ENCODE assay signal across 9 cellular contexts in genomic region chr15:63970723-63971426, GRCh38.
DNase-seq lines count a peak whose midpoint lies in the region; ATAC-seq and TF ChIP-seq lines count a peak whose summit lies in the region.
"Had no signal": no experiment of that assay in that cellular context is flagged by ENCODE, and none has a peak within 500 bp of the region (broad histone marks: within the 10 kb centered on the region; RNA-seq: fewer than 3 reads in every experiment).

No MANE protein-coding gene starts in this region.

- CTCF ChIA-PET in mammary epithelial cell (lab: Charles Lee; ENCODE audit: low non-redundant PET): interaction anchor here (0.6 kb wide), 1 partner anchor 70 kb away, joined by 3 read pairs; no protein-coding TSS in a partner anchor

- peak overlapping the region; percentile 45 to 77 for H3K27ac ChIP-seq in breast epithelium
- no peak overlapping the region for H3K27ac ChIP-seq in mammary epithelial cell (ENCODE audit: insufficient read depth, low read depth, low read length)
- peak overlapping the region in 5 of 8 donors; percentile 45 to 77 (median 59) for H3K27ac ChIP-seq in spleen

- H3K9me3 ChIP-seq in breast epithelium (no peaks in the 10 kb centered on the region), mammary epithelial cell (replicated peaks; ENCODE audit: insufficient read depth, low read length) (no peaks in the 10 kb centered on the region), spleen (no peaks in the 10 kb centered on the region)

- H2AFZ ChIP-seq in mammary epithelial cell (ENCODE audit: low read depth, low read length): no peak overlapping the region

- peak; percentile 72 for ATAC-seq in HG02970 (IDR thresholded peaks at IDR 0.05; ENCODE audit: low FRiP score, unreplicated experiment)

- H4K20me1 ChIP-seq in mammary epithelial cell (ENCODE audit: insufficient read depth, low read length): no peaks in the 10 kb centered on the region

- H3K36me3 ChIP-seq in breast epithelium: no peaks in the 10 kb centered on the region
- H3K36me3 ChIP-seq in mammary epithelial cell (ENCODE audit: insufficient read depth, low read length): no peaks in the 10 kb centered on the region
- peaks cover 0 to 35% (median 2%) of the 10 kb centered on the region in 6 donors for H3K36me3 ChIP-seq in spleen

- in situ Hi-C loops in mammary epithelial cell (cut with MboI; ENCODE audit: low sequenced_read_pairs in 2 of 2): no loop called here

- H3K9ac ChIP-seq in mammary epithelial cell (ENCODE audit: insufficient read depth, low read length): no peak overlapping the region

- no TSS peak for BruUV-seq in mammary epithelial cell (replicated peaks; lab: Mats Ljungman, UMichigan)

- dilution Hi-C loops in mammary epithelial cell (cut with HindIII; ENCODE audit: low sequenced_read_pairs): loop anchor here (5.0 kb wide), 1 partner anchor 41 kb away; no protein-coding TSS in a partner anchor

- H3K27me3 ChIP-seq in breast epithelium: no peaks in the 10 kb centered on the region
- no peaks in the 10 kb centered on the region for H3K27me3 ChIP-seq in mammary epithelial cell (ENCODE audit: insufficient read depth, low read length)
- H3K27me3 ChIP-seq in spleen (replicated peaks in 1 of 7): no peaks in the 10 kb centered on the region

- no peak for TF ChIP-seq POLR2A in breast epithelium (IDR thresholded peaks at IDR 0.05)
- no peak for TF ChIP-seq POLR2A in spleen (IDR thresholded peaks at IDR 0.05)

- WGBS in mammary epithelial cell (ENCODE audit: low coverage, missing lambda C conversion rate): 77% methylated on average over 3 of the region's 3 CpGs
- 36 to 76% (median 60%) methylated on average over 3 of the region's 3 CpGs for WGBS in spleen, 5 donors

- intact Hi-C loops in breast epithelium (cut with DNase I; ENCODE audit: low total_unique reads): no loop called here
- intact Hi-C loops in mammary epithelial cell (cut with micrococcal nuclease): no loop called here
- intact Hi-C loops in spleen (cut with DNase I; ENCODE audit: low total_unique reads): no loop called here
- intact Hi-C loops in posterior vena cava (cut with DNase I): no loop called here

- H3K4me2 ChIP-seq in mammary epithelial cell (ENCODE audit: insufficient read depth, low read depth, low read length): no peak overlapping the region

- DNase-seq in breast epithelium (ENCODE audit: low spot score in 2 of 2): no peak
- no peak for DNase-seq in mammary epithelial cell
- peak; percentile 61 for DNase-seq in activated CD8-positive, alpha-beta memory T cell treated with anti-CD3 and anti-CD28 coated beads, Interleukin-2, amount 50 U/mL, for 48 hours
- DNase-seq in spleen: no peak
- no peak for DNase-seq in NK-92 treated with Interleukin-12 subunit alpha and Interleukin-12 subunit beta, amount 100 ng/mL, for 24 hours (lab: John Stamatoyannopoulos, UW)
- no peak for DNase-seq in posterior vena cava (ENCODE audit: low spot score)
- no peak for DNase-seq in GDM1 (lab: John Stamatoyannopoulos, UW)
- DNase-seq: DND-41 had no signal

- H3K79me2 ChIP-seq in mammary epithelial cell (ENCODE audit: insufficient read depth, low read length): no peaks in the 10 kb centered on the region

- H3K4me1 ChIP-seq in breast epithelium: peaks cover 0 to 7% of the 10 kb centered on the region in 2 donors
- peaks cover 17% of the 10 kb centered on the region for H3K4me1 ChIP-seq in mammary epithelial cell (ENCODE audit: insufficient read depth, low read length)
- peaks cover 12 to 45% (median 32%) of the 10 kb centered on the region in 6 donors for H3K4me1 ChIP-seq in spleen

- no peak overlapping the region for H3K4me3 ChIP-seq in breast epithelium
- no peak overlapping the region for H3K4me3 ChIP-seq in mammary epithelial cell (replicated peaks in 1 of 3; ENCODE audit: insufficient read depth in 1 of 3, low read depth in 2 of 3, low read length in 3 of 3)
- H3K4me3 ChIP-seq in spleen: peak overlapping the region in 1 of 8 donors; percentile 22

- TF ChIP-seq CTCF in breast epithelium (IDR thresholded peaks at IDR 0.05): no peak
- TF ChIP-seq CTCF in mammary epithelial cell (conservative IDR thresholded peaks at IDR 0.05 in 1 of 2, IDR thresholded peaks at IDR 0.05 in 1 of 2; ENCODE audit: extremely low read depth in 1 of 2, insufficient read depth in 1 of 2, low read depth in 1 of 2, low read length in 2 of 2): no peak
- TF ChIP-seq CTCF in spleen (IDR thresholded peaks at IDR 0.05 in 8 of 11, conservative IDR thresholded peaks at IDR 0.05 in 3 of 11): no peak
